In the genomic region with DNA sequence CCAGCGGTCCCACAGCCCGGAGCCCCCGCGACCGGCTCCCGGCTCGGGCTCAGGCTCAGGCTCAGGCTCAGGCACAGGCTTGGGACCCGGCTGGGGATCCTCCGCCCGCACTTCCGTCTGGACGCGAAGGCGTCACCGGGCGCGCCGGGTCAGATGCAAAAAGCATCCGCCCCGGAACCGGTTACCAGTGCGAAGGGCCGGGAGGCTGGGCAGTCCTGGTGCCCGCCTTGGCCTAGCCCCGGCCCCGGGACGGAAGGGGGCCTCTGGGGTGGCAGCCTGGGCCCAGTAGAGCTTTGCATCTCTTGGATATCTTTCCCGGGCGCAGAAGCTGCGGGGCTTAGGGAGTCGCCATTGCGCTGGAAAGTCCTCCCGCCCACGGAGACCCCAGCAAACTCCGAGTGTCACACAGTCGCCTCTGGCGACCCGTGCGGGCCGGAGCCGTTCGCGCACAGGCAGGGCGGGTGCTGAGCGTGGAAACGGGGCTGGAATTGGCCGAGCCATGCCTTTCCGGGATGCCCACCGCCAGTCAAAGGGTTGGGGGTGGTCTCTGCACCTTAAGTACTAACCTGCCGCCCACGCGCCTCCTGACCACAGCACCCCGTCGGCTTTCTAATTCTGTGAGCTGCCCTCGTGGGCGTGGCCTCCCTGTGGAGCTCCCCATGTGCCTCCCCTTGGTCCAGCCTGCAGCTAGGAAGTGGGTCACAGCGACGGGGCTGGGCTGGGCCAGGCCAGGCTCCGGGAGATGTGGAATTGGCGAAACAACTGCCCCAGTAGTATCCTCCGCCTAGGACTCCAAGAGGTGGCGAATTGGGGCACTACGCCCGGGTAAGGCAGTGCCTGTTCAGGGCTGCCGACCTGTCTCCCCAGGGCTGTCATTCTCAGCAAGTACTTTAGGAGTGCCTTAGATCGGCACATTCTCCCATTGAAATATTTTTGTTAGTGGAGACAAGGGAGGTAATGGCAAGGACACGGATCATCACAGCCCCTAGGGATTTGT, we compare ENCODE assay signal across 8 cellular contexts.
DNase-seq lines count a peak whose midpoint lies in the region; ATAC-seq and TF ChIP-seq lines count a peak whose summit lies in the region.

TMEM9B (minus strand) TSS at position 119 of the 997 bp plus-strand sequence. CDS start 129 bp downstream, outside the sequence.

- peak; percentile 74 to 76 for DNase-seq in AML-193 (lab: John Stamatoyannopoulos, UW)
- DNase-seq in NCI-H446 (lab: John Stamatoyannopoulos, UW) = peak; percentile 54 to 82
- DNase-seq in activated CD4-positive, alpha-beta T cell treated with anti-CD3 and anti-CD28 coated beads for 48 hours = peak; percentile 88
- DNase-seq in kidney tubule cell (ENCODE audit: low spot score) = peak; percentile 92
- DNase-seq in stimulated activated CD4-positive, alpha-beta T cell treated with anti-CD3 and anti-CD28 coated beads, Interleukin-1b, Interleukin-23, amount 100 ng/mL, for 1 hour (ENCODE audit: low read depth in 2 of 2) = peak; percentile 34 to 54

- H3K27ac ChIP-seq in cingulate gyrus (ENCODE audit: low read depth, low read length) = peak within 1 kb of the TSS; percentile 90

- in situ Hi-C loops in GM18951 (cut with MboI; ENCODE audit: low sequenced_read_pairs, unreplicated experiment) = no loop called here

- TF ChIP-seq POLR2A in GM18951 (IDR thresholded peaks at IDR 0.05; ENCODE audit: extremely low read depth, insufficient read depth, insufficient read length) = peak; percentile 86

- peak; percentile 82 for ATAC-seq in HG03175 (IDR thresholded peaks at IDR 0.05; ENCODE audit: unreplicated experiment)

Comparison
In these comparisons a context has a peak if more than half of its experiments do, and no peak if none do; other contexts are left out.
1. Peak in every context shown above with its lines: DNase-seq, ATAC-seq and H3K27ac ChIP-seq.